Comparison of ENCODE assay signal across 1 cellular context in the genomic region with DNA sequence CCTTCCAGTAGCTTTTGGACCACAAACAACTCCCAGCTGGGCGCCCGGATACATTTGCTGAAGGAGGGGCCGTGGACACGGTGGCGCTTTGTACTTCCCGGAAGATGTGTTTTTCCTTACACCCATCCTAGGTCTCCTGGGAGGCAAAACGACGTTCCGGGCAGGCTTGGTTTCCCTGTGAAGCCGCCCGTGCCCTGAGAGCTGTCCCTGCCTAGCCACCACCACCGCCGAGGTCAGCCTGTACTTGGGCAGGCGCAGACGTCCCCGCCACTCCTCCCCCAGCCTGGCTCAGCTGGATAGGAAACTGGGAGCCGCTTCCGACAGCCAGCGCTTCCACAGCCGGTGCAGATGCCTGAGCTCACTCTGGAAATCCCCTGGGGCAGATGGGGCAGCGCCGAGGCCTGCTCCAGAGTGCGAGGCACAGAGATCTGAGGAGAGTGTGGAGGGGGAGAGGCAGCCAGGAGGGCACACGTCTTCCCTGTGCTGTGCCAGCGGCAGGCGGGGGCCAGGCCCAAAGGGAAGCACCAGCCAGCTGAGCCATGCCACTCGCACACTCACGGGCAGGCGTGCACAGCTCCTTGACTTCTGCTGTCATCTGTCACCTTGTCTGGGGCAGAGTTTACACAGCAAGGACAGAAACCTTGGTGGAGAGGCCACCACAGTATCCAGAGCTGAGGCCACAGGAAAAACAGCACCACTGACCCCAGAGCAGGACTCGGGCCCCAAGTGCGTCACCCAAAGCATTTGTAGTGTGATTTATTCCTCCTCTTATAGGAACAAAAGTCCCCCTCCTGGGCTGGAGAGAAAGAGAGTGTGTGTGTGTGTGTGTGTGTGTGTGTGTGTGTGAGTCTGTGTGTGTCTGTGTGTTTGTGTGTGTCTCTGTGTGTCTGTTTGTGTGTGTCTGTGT.
TF ChIP-seq lines count a peak whose summit lies in the region.

No MANE protein-coding gene starts in this region.

TF ChIP-seq in HepG2, 621 proteins besides CTCF, POLR2A, EP300 and RAD21 (continued from another document and continues in another):
- TF ChIP-seq, protein P1, sequence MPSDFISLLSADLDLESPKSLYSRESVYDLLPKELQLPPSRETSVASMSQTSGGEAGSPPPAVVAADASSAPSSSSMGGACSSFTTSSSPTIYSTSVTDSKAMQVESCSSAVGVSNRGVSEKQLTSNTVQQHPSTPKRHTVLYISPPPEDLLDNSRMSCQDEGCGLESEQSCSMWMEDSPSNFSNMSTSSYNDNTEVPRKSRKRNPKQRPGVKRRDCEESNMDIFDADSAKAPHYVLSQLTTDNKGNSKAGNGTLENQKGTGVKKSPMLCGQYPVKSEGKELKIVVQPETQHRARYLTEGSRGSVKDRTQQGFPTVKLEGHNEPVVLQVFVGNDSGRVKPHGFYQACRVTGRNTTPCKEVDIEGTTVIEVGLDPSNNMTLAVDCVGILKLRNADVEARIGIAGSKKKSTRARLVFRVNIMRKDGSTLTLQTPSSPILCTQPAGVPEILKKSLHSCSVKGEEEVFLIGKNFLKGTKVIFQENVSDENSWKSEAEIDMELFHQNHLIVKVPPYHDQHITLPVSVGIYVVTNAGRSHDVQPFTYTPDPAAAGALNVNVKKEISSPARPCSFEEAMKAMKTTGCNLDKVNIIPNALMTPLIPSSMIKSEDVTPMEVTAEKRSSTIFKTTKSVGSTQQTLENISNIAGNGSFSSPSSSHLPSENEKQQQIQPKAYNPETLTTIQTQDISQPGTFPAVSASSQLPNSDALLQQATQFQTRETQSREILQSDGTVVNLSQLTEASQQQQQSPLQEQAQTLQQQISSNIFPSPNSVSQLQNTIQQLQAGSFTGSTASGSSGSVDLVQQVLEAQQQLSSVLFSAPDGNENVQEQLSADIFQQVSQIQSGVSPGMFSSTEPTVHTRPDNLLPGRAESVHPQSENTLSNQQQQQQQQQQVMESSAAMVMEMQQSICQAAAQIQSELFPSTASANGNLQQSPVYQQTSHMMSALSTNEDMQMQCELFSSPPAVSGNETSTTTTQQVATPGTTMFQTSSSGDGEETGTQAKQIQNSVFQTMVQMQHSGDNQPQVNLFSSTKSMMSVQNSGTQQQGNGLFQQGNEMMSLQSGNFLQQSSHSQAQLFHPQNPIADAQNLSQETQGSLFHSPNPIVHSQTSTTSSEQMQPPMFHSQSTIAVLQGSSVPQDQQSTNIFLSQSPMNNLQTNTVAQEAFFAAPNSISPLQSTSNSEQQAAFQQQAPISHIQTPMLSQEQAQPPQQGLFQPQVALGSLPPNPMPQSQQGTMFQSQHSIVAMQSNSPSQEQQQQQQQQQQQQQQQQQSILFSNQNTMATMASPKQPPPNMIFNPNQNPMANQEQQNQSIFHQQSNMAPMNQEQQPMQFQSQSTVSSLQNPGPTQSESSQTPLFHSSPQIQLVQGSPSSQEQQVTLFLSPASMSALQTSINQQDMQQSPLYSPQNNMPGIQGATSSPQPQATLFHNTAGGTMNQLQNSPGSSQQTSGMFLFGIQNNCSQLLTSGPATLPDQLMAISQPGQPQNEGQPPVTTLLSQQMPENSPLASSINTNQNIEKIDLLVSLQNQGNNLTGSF (CRISPR knock-in tag; IDR thresholded peaks at IDR 0.05): peak; percentile 67; the same call in 1 of the 2 replicates
- 0 out of 2 replicates have a peak, but pooled peaks have one; percentile 36 for TF ChIP-seq HMG20A (CRISPR knock-in tag; IDR thresholded peaks at IDR 0.05; ENCODE audit: borderline replicate concordance)
- TF ChIP-seq JUND (CRISPR knock-in tag; IDR thresholded peaks at IDR 0.05): no peak
- no peak for TF ChIP-seq PCBP2 (optimal IDR thresholded peaks at IDR 0.05; ENCODE audit: low read depth, low read length, poor library complexity, severe bottlenecking)
- no peak for TF ChIP-seq ZFP36L2 (CRISPR knock-in tag; IDR thresholded peaks at IDR 0.05)
- peak; percentile 95 for TF ChIP-seq ZNF343 (CRISPR knock-in tag; IDR thresholded peaks at IDR 0.05)
- TF ChIP-seq KDM1A (CRISPR knock-in tag; IDR thresholded peaks at IDR 0.05): no peak
- TF ChIP-seq, protein P2, sequence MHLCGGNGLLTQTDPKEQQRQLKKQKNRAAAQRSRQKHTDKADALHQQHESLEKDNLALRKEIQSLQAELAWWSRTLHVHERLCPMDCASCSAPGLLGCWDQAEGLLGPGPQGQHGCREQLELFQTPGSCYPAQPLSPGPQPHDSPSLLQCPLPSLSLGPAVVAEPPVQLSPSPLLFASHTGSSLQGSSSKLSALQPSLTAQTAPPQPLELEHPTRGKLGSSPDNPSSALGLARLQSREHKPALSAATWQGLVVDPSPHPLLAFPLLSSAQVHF (CRISPR knock-in tag; IDR thresholded peaks at IDR 0.05): no peak
- TF ChIP-seq, protein P3, sequence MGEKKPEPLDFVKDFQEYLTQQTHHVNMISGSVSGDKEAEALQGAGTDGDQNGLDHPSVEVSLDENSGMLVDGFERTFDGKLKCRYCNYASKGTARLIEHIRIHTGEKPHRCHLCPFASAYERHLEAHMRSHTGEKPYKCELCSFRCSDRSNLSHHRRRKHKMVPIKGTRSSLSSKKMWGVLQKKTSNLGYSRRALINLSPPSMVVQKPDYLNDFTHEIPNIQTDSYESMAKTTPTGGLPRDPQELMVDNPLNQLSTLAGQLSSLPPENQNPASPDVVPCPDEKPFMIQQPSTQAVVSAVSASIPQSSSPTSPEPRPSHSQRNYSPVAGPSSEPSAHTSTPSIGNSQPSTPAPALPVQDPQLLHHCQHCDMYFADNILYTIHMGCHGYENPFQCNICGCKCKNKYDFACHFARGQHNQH (CRISPR knock-in tag; IDR thresholded peaks at IDR 0.05): peak; percentile 54
- no peak for TF ChIP-seq FOXK1 (CRISPR knock-in tag; IDR thresholded peaks at IDR 0.05; ENCODE audit: borderline replicate concordance, low read depth)
- no peak for TF ChIP-seq NONO (IDR thresholded peaks at IDR 0.05)
- TF ChIP-seq NONO (CRISPR knock-in tag; conservative IDR thresholded peaks at IDR 0.05): 0 out of 2 replicates have a peak, but pooled peaks have one; percentile 42
- TF ChIP-seq KDM2A (CRISPR knock-in tag; IDR thresholded peaks at IDR 0.05; ENCODE audit: borderline replicate concordance, low read depth): peak; percentile 72
- TF ChIP-seq, protein P4, sequence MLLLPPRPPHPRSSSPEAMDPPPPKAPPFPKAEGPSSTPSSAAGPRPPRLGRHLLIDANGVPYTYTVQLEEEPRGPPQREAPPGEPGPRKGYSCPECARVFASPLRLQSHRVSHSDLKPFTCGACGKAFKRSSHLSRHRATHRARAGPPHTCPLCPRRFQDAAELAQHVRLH (CRISPR knock-in tag; IDR thresholded peaks at IDR 0.05; ENCODE audit: borderline replicate concordance, low read depth): peak; percentile 18; the same call in 1 of the 2 replicates
- TF ChIP-seq MAF1 (CRISPR knock-in tag; IDR thresholded peaks at IDR 0.05; ENCODE audit: borderline replicate concordance): no peak
- no peak for TF ChIP-seq HCFC1 (IDR thresholded peaks at IDR 0.05; ENCODE audit: low read depth, low read length)
- TF ChIP-seq ATF1 (CRISPR knock-in tag; IDR thresholded peaks at IDR 0.05): no peak
- TF ChIP-seq JUN (CRISPR knock-in tag; IDR thresholded peaks at IDR 0.05): 0 out of 2 replicates have a peak, but pooled peaks have one; percentile 47
- TF ChIP-seq, protein P5, sequence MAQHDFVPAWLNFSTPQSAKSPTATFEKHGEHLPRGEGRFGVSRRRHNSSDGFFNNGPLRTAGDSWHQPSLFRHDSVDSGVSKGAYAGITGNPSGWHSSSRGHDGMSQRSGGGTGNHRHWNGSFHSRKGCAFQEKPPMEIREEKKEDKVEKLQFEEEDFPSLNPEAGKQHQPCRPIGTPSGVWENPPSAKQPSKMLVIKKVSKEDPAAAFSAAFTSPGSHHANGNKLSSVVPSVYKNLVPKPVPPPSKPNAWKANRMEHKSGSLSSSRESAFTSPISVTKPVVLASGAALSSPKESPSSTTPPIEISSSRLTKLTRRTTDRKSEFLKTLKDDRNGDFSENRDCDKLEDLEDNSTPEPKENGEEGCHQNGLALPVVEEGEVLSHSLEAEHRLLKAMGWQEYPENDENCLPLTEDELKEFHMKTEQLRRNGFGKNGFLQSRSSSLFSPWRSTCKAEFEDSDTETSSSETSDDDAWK (CRISPR knock-in tag; IDR thresholded peaks at IDR 0.05): no peak
- TF ChIP-seq REPIN1 (CRISPR knock-in tag; IDR thresholded peaks at IDR 0.05; ENCODE audit: borderline replicate concordance, low read depth): peak; percentile 86; the same call in 1 of the 2 replicates
- peak; percentile 64; the same call in 1 of the 2 replicates for TF ChIP-seq ZNF761 (CRISPR knock-in tag; conservative IDR thresholded peaks at IDR 0.05)
- TF ChIP-seq, protein P6, sequence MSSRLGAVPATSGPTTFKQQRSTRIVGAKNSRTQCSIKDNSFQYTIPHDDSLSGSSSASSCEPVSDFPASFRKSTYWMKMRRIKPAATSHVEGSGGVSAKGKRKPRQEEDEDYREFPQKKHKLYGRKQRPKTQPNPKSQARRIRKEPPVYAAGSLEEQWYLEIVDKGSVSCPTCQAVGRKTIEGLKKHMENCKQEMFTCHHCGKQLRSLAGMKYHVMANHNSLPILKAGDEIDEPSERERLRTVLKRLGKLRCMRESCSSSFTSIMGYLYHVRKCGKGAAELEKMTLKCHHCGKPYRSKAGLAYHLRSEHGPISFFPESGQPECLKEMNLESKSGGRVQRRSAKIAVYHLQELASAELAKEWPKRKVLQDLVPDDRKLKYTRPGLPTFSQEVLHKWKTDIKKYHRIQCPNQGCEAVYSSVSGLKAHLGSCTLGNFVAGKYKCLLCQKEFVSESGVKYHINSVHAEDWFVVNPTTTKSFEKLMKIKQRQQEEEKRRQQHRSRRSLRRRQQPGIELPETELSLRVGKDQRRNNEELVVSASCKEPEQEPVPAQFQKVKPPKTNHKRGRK (CRISPR knock-in tag; IDR thresholded peaks at IDR 0.05): 0 out of 2 replicates have a peak, but pooled peaks have one; percentile 38
- TF ChIP-seq KAT2B (IDR thresholded peaks at IDR 0.05; ENCODE audit: borderline replicate concordance, low read depth, low read length): no peak
- TF ChIP-seq, protein P7, sequence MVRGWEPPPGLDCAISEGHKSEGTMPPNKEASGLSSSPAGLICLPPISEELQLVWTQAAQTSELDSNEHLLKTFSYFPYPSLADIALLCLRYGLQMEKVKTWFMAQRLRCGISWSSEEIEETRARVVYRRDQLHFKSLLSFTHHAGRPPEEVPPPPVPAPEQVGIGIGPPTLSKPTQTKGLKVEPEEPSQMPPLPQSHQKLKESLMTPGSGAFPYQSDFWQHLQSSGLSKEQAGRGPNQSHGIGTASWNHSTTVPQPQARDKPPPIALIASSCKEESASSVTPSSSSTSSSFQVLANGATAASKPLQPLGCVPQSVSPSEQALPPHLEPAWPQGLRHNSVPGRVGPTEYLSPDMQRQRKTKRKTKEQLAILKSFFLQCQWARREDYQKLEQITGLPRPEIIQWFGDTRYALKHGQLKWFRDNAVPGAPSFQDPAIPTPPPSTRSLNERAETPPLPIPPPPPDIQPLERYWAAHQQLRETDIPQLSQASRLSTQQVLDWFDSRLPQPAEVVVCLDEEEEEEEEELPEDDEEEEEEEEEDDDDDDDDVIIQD (CRISPR knock-in tag; IDR thresholded peaks at IDR 0.05; ENCODE audit: low read depth): no peak
- no peak for TF ChIP-seq GATA4 (IDR thresholded peaks at IDR 0.05; ENCODE audit: borderline replicate concordance, low read depth)
- TF ChIP-seq, protein P8, sequence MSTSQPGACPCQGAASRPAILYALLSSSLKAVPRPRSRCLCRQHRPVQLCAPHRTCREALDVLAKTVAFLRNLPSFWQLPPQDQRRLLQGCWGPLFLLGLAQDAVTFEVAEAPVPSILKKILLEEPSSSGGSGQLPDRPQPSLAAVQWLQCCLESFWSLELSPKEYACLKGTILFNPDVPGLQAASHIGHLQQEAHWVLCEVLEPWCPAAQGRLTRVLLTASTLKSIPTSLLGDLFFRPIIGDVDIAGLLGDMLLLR (CRISPR knock-in tag; IDR thresholded peaks at IDR 0.05): 0 out of 2 replicates have a peak, but pooled peaks have one; percentile 54
- no peak for TF ChIP-seq ZBTB1 (CRISPR knock-in tag; IDR thresholded peaks at IDR 0.05; ENCODE audit: borderline replicate concordance)
- TF ChIP-seq AGO1 (IDR thresholded peaks at IDR 0.05; ENCODE audit: low read depth, low read length, poor library complexity, severe bottlenecking): no peak
- TF ChIP-seq, protein P9, sequence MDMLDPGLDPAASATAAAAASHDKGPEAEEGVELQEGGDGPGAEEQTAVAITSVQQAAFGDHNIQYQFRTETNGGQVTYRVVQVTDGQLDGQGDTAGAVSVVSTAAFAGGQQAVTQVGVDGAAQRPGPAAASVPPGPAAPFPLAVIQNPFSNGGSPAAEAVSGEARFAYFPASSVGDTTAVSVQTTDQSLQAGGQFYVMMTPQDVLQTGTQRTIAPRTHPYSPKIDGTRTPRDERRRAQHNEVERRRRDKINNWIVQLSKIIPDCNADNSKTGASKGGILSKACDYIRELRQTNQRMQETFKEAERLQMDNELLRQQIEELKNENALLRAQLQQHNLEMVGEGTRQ (IDR thresholded peaks at IDR 0.05; ENCODE audit: low read depth, low read length): no peak
- TF ChIP-seq, protein P9 (CRISPR knock-in tag; IDR thresholded peaks at IDR 0.05; ENCODE audit: borderline replicate concordance): no peak
- TF ChIP-seq GTF2F1 (IDR thresholded peaks at IDR 0.05; ENCODE audit: low read length): 0 out of 2 replicates have a peak, but pooled peaks have one; percentile 27
- peak; percentile 92; the same call in 1 of the 2 replicates for TF ChIP-seq ZNF383 (CRISPR knock-in tag; IDR thresholded peaks at IDR 0.05; ENCODE audit: borderline replicate concordance)
- TF ChIP-seq, protein P10, sequence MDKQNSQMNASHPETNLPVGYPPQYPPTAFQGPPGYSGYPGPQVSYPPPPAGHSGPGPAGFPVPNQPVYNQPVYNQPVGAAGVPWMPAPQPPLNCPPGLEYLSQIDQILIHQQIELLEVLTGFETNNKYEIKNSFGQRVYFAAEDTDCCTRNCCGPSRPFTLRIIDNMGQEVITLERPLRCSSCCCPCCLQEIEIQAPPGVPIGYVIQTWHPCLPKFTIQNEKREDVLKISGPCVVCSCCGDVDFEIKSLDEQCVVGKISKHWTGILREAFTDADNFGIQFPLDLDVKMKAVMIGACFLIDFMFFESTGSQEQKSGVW (CRISPR knock-in tag; IDR thresholded peaks at IDR 0.05; ENCODE audit: borderline replicate concordance): no peak
- TF ChIP-seq HDAC1 (CRISPR knock-in tag; IDR thresholded peaks at IDR 0.05): peak; percentile 91
